ENCODE assay signal across 18 cellular contexts in genomic region chr15:96264351-96264798, GRCh38.
A peak's percentile ranks its signal among the peaks of the same experiment; 100 is the strongest.
DNase-seq lines count a peak whose midpoint lies in the region; ATAC-seq, FAIRE-seq and TF ChIP-seq lines count a peak whose summit lies in the region.
"Had no signal": no experiment of that assay in that cellular context is flagged by ENCODE, and none has a peak within 500 bp of the region (broad histone marks: within the 10 kb centered on the region; RNA-seq: fewer than 3 reads in every experiment).

No MANE protein-coding gene starts in this region.

- ATAC-seq in GM18868 (IDR thresholded peaks at IDR 0.05; ENCODE audit: unreplicated experiment) (peak; percentile 49), gastroesophageal sphincter (peak; percentile 62), pancreas (peak; percentile 83 to 90 (median 86)), GM21619 (IDR thresholded peaks at IDR 0.05; ENCODE audit: unreplicated experiment) (no peak)
- ATAC-seq: heart left ventricle had no signal

- H3K79me2 ChIP-seq in PC-9 (ENCODE audit: low read depth) = no peaks in the 10 kb centered on the region

- no peak for FAIRE-seq in pancreas (lab: Jason Lieb, UNC)

- intact Hi-C loops in PC-9 (cut with micrococcal nuclease; ENCODE audit: unreplicated experiment) (loop anchor here (1.0 to 10.0 kb wide), 4 partner anchors 30 to 470 kb away; no protein-coding TSS in a partner anchor), pancreas (cut with DNase I) (no loop called here)

- H3K4me2 ChIP-seq in PC-9 = peak overlapping the region; percentile 68
- H3K4me2 ChIP-seq: SK-N-SH had no signal

- no peak for TF ChIP-seq EP300 in gastroesophageal sphincter (IDR thresholded peaks at IDR 0.05)

- DNase-seq in PC-9 (peak; percentile 64 to 90), pancreas (peak in 3 of 6 donors; percentile 45 to 62 (median 60)), DMS53 treated with DMSO at 0.1 percent for 48 hours (lab: John Stamatoyannopoulos, UW; ENCODE audit: unreplicated experiment) (no peak)
- DNase-seq in activated CD4-positive, alpha-beta T cell treated with anti-CD3 and anti-CD28 coated beads for 48 hours = no peak
- DNase-seq in stimulated activated CD4-positive, alpha-beta T cell treated with anti-CD3 and anti-CD28 coated beads, Interleukin-1b, Interleukin-23, amount 100 ng/mL, for 48 hours = no peak
- DNase-seq: activated naive CD4-positive, alpha-beta T cell treated with anti-CD3 and anti-CD28 coated beads, Interleukin-2, amount 50 U/mL, for 16 hours; central memory CD4-positive, alpha-beta T cell; heart left ventricle; KBM-7; NCI-H187; NCI-H82; psoas muscle; SK-N-SH; transverse colon; WERI-Rb-1 had no signal

- no peak overlapping the region for H2AFZ ChIP-seq in PC-9

- H3F3A ChIP-seq in PC-9 (ENCODE audit: insufficient read depth, low read depth) = peaks cover 38% of the 10 kb centered on the region

- CTCF ChIA-PET in PC-9 (lab: Charles Lee) = interaction anchor here (0.6 kb wide), 1 partner anchor 62 kb away, joined by 3 read pairs; no protein-coding TSS in a partner anchor

- H3K4me3 ChIP-seq in PC-9 (peak overlapping the region; percentile 34; the same call in 1 of the 2 replicates), gastroesophageal sphincter (no peak overlapping the region), pancreas (no peak overlapping the region)
- H3K4me3 ChIP-seq: heart left ventricle, psoas muscle, transverse colon had no signal

- H3K4me1 ChIP-seq in PC-9 (replicated peaks; ENCODE audit: insufficient read depth) = peaks cover 56% of the 10 kb centered on the region
- H3K4me1 ChIP-seq in gastroesophageal sphincter = peaks cover 13 to 46% (median 16%) of the 10 kb centered on the region in 3 donors
- peaks cover 18 to 32% (median 31%) of the 10 kb centered on the region in 3 donors for H3K4me1 ChIP-seq in pancreas
- H3K4me1 ChIP-seq: psoas muscle had no signal

- H3K9me2 ChIP-seq in PC-9 (ENCODE audit: insufficient read depth) = no peaks in the 10 kb centered on the region
- H3K9me2 ChIP-seq: SK-N-SH had no signal

- BruUV-seq in PC-9 (replicated peaks; lab: Mats Ljungman, UMichigan) = no TSS peak

- 88% methylated on average over 1 of the region's 1 CpG; no CpG with 5 or more reads in 1 of the 2 donors for WGBS in gastroesophageal sphincter (ENCODE audit: low coverage in 1 of 2), 2 donors
- 56 to 63% methylated on average over 1 of the region's 1 CpG for WGBS in pancreas, 2 donors

- TF ChIP-seq CTCF in PC-9 (conservative IDR thresholded peaks at IDR 0.05) (no peak), gastroesophageal sphincter (IDR thresholded peaks at IDR 0.05) (no peak), pancreas (IDR thresholded peaks at IDR 0.05) (no peak)

- POLR2A ChIA-PET in PC-9 (lab: Charles Lee; ENCODE audit: unreplicated experiment) = interaction anchor here (0.7 to 1.8 kb wide), 2 partner anchors 9 to 66 kb away, joined by 9 to 17 read pairs; partner anchors contain the start of gene NR2F2

- TF ChIP-seq POLR2A in gastroesophageal sphincter (IDR thresholded peaks at IDR 0.05) = no peak

- H3K9me3 ChIP-seq in PC-9 (ENCODE audit: insufficient read depth, low read depth) = 0 out of 2 replicates have a peak, but pooled peaks cover 3% of the 10 kb centered on the region
- no peaks in the 10 kb centered on the region for H3K9me3 ChIP-seq in gastroesophageal sphincter
- H3K9me3 ChIP-seq in pancreas = no peaks in the 10 kb centered on the region
- H3K9me3 ChIP-seq: heart left ventricle, psoas muscle, SK-N-SH, transverse colon had no signal

- H3K27ac ChIP-seq in PC-9 (peak overlapping the region; percentile 98), gastroesophageal sphincter (peak overlapping the region in 2 of 4 donors; percentile 4 to 76), pancreas (peak overlapping the region in 3 of 4 donors; percentile 47 to 79 (median 73))
- H3K27ac ChIP-seq: heart left ventricle, psoas muscle, transverse colon, WERI-Rb-1 had no signal

- H3K36me3 ChIP-seq in PC-9 (ENCODE audit: low read depth) = no peaks in the 10 kb centered on the region; the same call in 1 of the 2 replicates
- peaks cover 0 to 7% of the 10 kb centered on the region in 2 donors for H3K36me3 ChIP-seq in gastroesophageal sphincter
- H3K36me3 ChIP-seq in pancreas = no peaks in the 10 kb centered on the region
- H3K36me3 ChIP-seq: transverse colon, WERI-Rb-1 had no signal

- no peaks in the 10 kb centered on the region for H4K20me1 ChIP-seq in PC-9 (ENCODE audit: insufficient read depth)

- no peaks in the 10 kb centered on the region for H3K27me3 ChIP-seq in PC-9 (ENCODE audit: insufficient read depth, low read depth)
- H3K27me3 ChIP-seq in gastroesophageal sphincter = no peaks in the 10 kb centered on the region
- no peaks in the 10 kb centered on the region for H3K27me3 ChIP-seq in pancreas
- H3K27me3 ChIP-seq: heart left ventricle, transverse colon had no signal

Comparison
In these comparisons a context has a peak if more than half of its experiments do, and no peak if none do; other contexts are left out.
1. DNase-seq: peak in PC-9 (2 of 2); none in activated CD4-positive, alpha-beta T cell treated with anti-CD3 and anti-CD28 coated beads for 48 hours (single experiment), DMS53 treated with DMSO at 0.1 percent for 48 hours (single experiment) and stimulated activated CD4-positive, alpha-beta T cell treated with anti-CD3 and anti-CD28 coated beads, Interleukin-1b, Interleukin-23, amount 100 ng/mL, for 48 hours (single experiment).